Comparison of ENCODE assay signal across 1 cellular context in genomic region chr10:46247808-46248569, GRCh38.
TF ChIP-seq lines count a peak whose summit lies in the region.

No MANE protein-coding gene starts in this region.

TF ChIP-seq in IMR-90, 13 proteins besides CTCF, POLR2A, EP300 and RAD21 (continued from another document):
- TF ChIP-seq, protein P1, sequence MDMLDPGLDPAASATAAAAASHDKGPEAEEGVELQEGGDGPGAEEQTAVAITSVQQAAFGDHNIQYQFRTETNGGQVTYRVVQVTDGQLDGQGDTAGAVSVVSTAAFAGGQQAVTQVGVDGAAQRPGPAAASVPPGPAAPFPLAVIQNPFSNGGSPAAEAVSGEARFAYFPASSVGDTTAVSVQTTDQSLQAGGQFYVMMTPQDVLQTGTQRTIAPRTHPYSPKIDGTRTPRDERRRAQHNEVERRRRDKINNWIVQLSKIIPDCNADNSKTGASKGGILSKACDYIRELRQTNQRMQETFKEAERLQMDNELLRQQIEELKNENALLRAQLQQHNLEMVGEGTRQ (IDR thresholded peaks at IDR 0.05; ENCODE audit: low read depth, low read length): no peak
- TF ChIP-seq SMC3 (IDR thresholded peaks at IDR 0.05; ENCODE audit: low read depth, low read length) (no peak), BHLHE40 (IDR thresholded peaks at IDR 0.05; ENCODE audit: low read depth, low read length) (no peak), MAZ (IDR thresholded peaks at IDR 0.05; ENCODE audit: borderline replicate concordance, low read depth, low read length) (no peak), RFX5 (IDR thresholded peaks at IDR 0.05; ENCODE audit: low read depth, low read length) (no peak)
